In genomic region chr14:77654001-77654431, GRCh38 we compare ENCODE assay signal across 16 cellular contexts. TPM values are rescaled to one million over a fixed set of nuclear protein-coding genes. Genes with fewer than 3 reads are reported as not detected.
A peak's percentile ranks its signal among the peaks of the same experiment; 100 is the strongest.
DNase-seq lines count a peak whose midpoint lies in the region; ATAC-seq and TF ChIP-seq lines count a peak whose summit lies in the region.
"Had no signal": no experiment of that assay in that cellular context is flagged by ENCODE, and none has a peak within 500 bp of the region (broad histone marks: within the 10 kb centered on the region; RNA-seq: fewer than 3 reads in every experiment).

No MANE protein-coding gene starts in this region.

- DNase-seq in DMS53 (lab: John Stamatoyannopoulos, UW): peak; percentile 47
- no peak for DNase-seq in DMS53 treated with DMSO at 0.1 percent for 48 hours (lab: John Stamatoyannopoulos, UW; ENCODE audit: unreplicated experiment)
- peak; percentile 22 for DNase-seq in NCI-H146 treated with DMSO at 0.1 percent for 48 hours (lab: John Stamatoyannopoulos, UW; ENCODE audit: unreplicated experiment)
- no peak for DNase-seq in T-helper 17 cell
- no peak for DNase-seq in NCI-H526 (lab: John Stamatoyannopoulos, UW)
- DNase-seq in esophagus muscularis mucosa (ENCODE audit: extremely low spot score): no peak
- DNase-seq in occipital lobe (lab: John Stamatoyannopoulos, UW): no peak
- DNase-seq: activated CD4-positive, alpha-beta T cell treated with anti-CD3 and anti-CD28 coated beads, Interleukin-2, amount 50 U/mL, for 48 hours; KG1; T-helper 9 cell; testis had no signal

- intact Hi-C loops in esophagus muscularis mucosa (cut with DNase I): no loop called here

- no peaks in the 10 kb centered on the region for H3K27me3 Mint-ChIP-seq in T-helper 17 cell
- H3K27me3 Mint-ChIP-seq: activated T-helper 17 cell treated with anti-CD3 and anti-CD28 coated beads, Interleukin-2, amount 50 U/mL, for 72 hours had no signal

- H3K36me3 ChIP-seq in neuron (ENCODE audit: insufficient read depth, low read length) (no peaks in the 10 kb centered on the region), esophagus muscularis mucosa (no peaks in the 10 kb centered on the region)
- H3K36me3 ChIP-seq: spleen had no signal

- no peak overlapping the region for H3K27ac ChIP-seq in esophagus muscularis mucosa (replicated peaks in 1 of 4)
- H3K27ac ChIP-seq: 22Rv1, testis had no signal

- H3K9me3 ChIP-seq in T-helper 17 cell (ENCODE audit: control insufficient read depth, low read length, poor library complexity, severe bottlenecking): no peaks in the 10 kb centered on the region
- H3K9me3 ChIP-seq in neuron (ENCODE audit: low read length): no peaks in the 10 kb centered on the region
- H3K9me3 ChIP-seq in esophagus muscularis mucosa: no peaks in the 10 kb centered on the region
- H3K9me3 ChIP-seq: spleen, testis had no signal

- H3K4me3 ChIP-seq in neuron (ENCODE audit: low read length): peak overlapping the region; percentile 14
- H3K4me3 ChIP-seq in esophagus muscularis mucosa: no peak overlapping the region
- H3K4me3 ChIP-seq: spleen, testis had no signal

- no peak for TF ChIP-seq CTCF in esophagus muscularis mucosa (IDR thresholded peaks at IDR 0.05)

- H3K27me3 ChIP-seq in neuron (ENCODE audit: insufficient read depth, low read length): no peaks in the 10 kb centered on the region
- H3K27me3 ChIP-seq in esophagus muscularis mucosa: no peaks in the 10 kb centered on the region
- H3K27me3 ChIP-seq: spleen, testis had no signal

- peak overlapping the region; percentile 56 for H3K27ac Mint-ChIP-seq in T-helper 17 cell
- H3K27ac Mint-ChIP-seq: memory B cell had no signal

- TF ChIP-seq POLR2A in esophagus muscularis mucosa (IDR thresholded peaks at IDR 0.05; ENCODE audit: low read depth): no peak

- TF ChIP-seq EP300 in esophagus muscularis mucosa (IDR thresholded peaks at IDR 0.05): no peak

- no CpG with 5 or more reads among the region's 11 CpGs for WGBS in esophagus muscularis mucosa

- H3K4me1 ChIP-seq in neuron (ENCODE audit: insufficient read depth, low read length) (peaks cover 15% of the 10 kb centered on the region), esophagus muscularis mucosa (peaks cover 0 to 5% (median 0%) of the 10 kb centered on the region in 4 donors)

- peaks cover 9% of the 10 kb centered on the region for H3K4me1 Mint-ChIP-seq in T-helper 17 cell

- H3K4me3 Mint-ChIP-seq in T-helper 17 cell: no peak overlapping the region
- H3K4me3 Mint-ChIP-seq: activated T-helper 17 cell treated with anti-CD3 and anti-CD28 coated beads, Interleukin-2, amount 50 U/mL, for 72 hours; memory B cell had no signal

- H3K36me3 Mint-ChIP-seq in T-helper 17 cell (ENCODE audit: low read depth): no peaks in the 10 kb centered on the region
- H3K36me3 Mint-ChIP-seq: memory B cell had no signal

- peak overlapping the region; percentile 57 for H2AFZ ChIP-seq in neuron (ENCODE audit: low read depth, low read length)

- ATAC-seq in T-helper 17 cell: no peak
- ATAC-seq: activated T-helper 17 cell treated with anti-CD3 and anti-CD28 coated beads, Interleukin-2, amount 50 U/mL, for 72 hours had no signal

RNA-seq across cellular contexts. Expression of gene SPTLC2, which starts 37.6 kb away (rescaled TPM):
- total RNA-seq in T-helper 17 cell: 10 to 100 TPM; 22.0 to 22.3 TPM
- total RNA-seq in esophagus muscularis mucosa: 10 to 100 TPM; 14.5 to 25.3 (median 20.1) TPM
- 29.2 TPM for total RNA-seq in occipital lobe

RNA-seq across cellular contexts. Expression of gene ALKBH1, which starts 53.8 kb away (rescaled TPM):
- 10 to 100 TPM in 1 of 2 donors, 1 to 10 TPM in 1; 8.8 to 10.6 TPM for total RNA-seq in T-helper 17 cell
- total RNA-seq in esophagus muscularis mucosa: 10 to 100 TPM in 3 of 4 donors, 1 to 10 TPM in 1; 8.0 to 13.3 (median 11.8) TPM
- total RNA-seq in occipital lobe: 12.2 TPM

RNA-seq across cellular contexts. Expression of gene SLIRP, which starts 53.9 kb away (rescaled TPM):
- total RNA-seq in T-helper 17 cell (10 to 100 TPM; 37.7 to 43.9 TPM), esophagus muscularis mucosa (100 to 1,000 TPM; 101 to 247 (median 166) TPM), occipital lobe (59.6 TPM)

Comparison
In these comparisons a context has a peak if more than half of its experiments do, and no peak if none do; other contexts are left out.
1. DNase-seq: peak in DMS53 (single experiment) and NCI-H146 treated with DMSO at 0.1 percent for 48 hours (single experiment); none in DMS53 treated with DMSO at 0.1 percent for 48 hours (single experiment), T-helper 17 cell (0 of 3), NCI-H526 (0 of 2), esophagus muscularis mucosa (single experiment) and occipital lobe (single experiment).